In genomic region chr2:52686935-52687334, GRCh38 we compare ENCODE assay signal across 26 cellular contexts.
"Had no signal": no experiment of that assay in that cellular context is flagged by ENCODE, and none has a peak within 500 bp of the region (broad histone marks: within the 10 kb centered on the region; RNA-seq: fewer than 3 reads in every experiment).

No MANE protein-coding gene starts in this region.

- H3K27me3 ChIP-seq: colonic mucosa, dorsolateral prefrontal cortex, esophagus muscularis mucosa, heart right ventricle, left lung, neural progenitor cell, spleen, upper lobe of left lung had no signal

- H3K27me3 Mint-ChIP-seq: activated naive CD8-positive, alpha-beta T cell treated with anti-CD3 and anti-CD28 coated beads, Interleukin-2, amount 50 U/mL, for 24 hours; central memory CD8-positive, alpha-beta T cell; effector memory CD8-positive, alpha-beta T cell; naive thymus-derived CD8-positive, alpha-beta T cell had no signal

- H3K9me3 ChIP-seq: colonic mucosa had no signal

- H3K27ac Mint-ChIP-seq: activated CD8-positive, alpha-beta T cell treated with anti-CD3 and anti-CD28 coated beads, Interleukin-2, amount 10 ng/mL, durations not matched to agents 7 days and 5 days; activated naive CD8-positive, alpha-beta T cell treated with anti-CD3 and anti-CD28 coated beads, Interleukin-2, amount 50 U/mL, for 24 hours; activated T-helper 1 cell treated with anti-CD3 and anti-CD28 coated beads, Interleukin-12 subunit alpha, Interleukin-12 subunit beta, Interleukin-2, Interleukin-4 antibody, amounts not matched to agents 30 ng/mL and 10 ng/mL and 1 ng/mL, durations not matched to agents 14 hours and 24 hours and 36 hours; brain; effector memory CD8-positive, alpha-beta T cell; mesothelial cell of epicardium; naive thymus-derived CD8-positive, alpha-beta T cell; neural progenitor cell had no signal

- H3K4me1 ChIP-seq: colonic mucosa, esophagus muscularis mucosa, heart right ventricle, left lung, neural progenitor cell, spleen, upper lobe of left lung had no signal

- DNase-seq: activated CD4-positive, alpha-beta T cell treated with anti-CD3 and anti-CD28 coated beads for 1 hour; activated CD4-positive, alpha-beta T cell treated with anti-CD3 and anti-CD28 coated beads, Interleukin-2, amount 50 U/mL, for 1 hour; activated CD8-positive, alpha-beta T cell treated with anti-CD3 and anti-CD28 coated beads, Interleukin-2, amount 10 ng/mL, durations not matched to agents 7 days and 5 days; activated gamma-delta T cell; activated naive CD4-positive, alpha-beta T cell treated with anti-CD3 and anti-CD28 coated beads, Interleukin-2, amount 50 U/mL, for 16 hours; activated naive CD8-positive, alpha-beta T cell treated with anti-CD3 and anti-CD28 coated beads, Interleukin-2, amount 50 U/mL, for 24 hours; colonic mucosa; dorsolateral prefrontal cortex; effector memory CD8-positive, alpha-beta T cell; heart right ventricle; kidney; left lung; naive thymus-derived CD8-positive, alpha-beta T cell; spleen; stimulated activated CD4-positive, alpha-beta T cell treated with anti-CD3 and anti-CD28 coated beads, Interleukin-4, amount 100 ng/mL, for 24 hours; stimulated activated naive CD8-positive, alpha-beta T cell treated with anti-CD3 and anti-CD28 coated beads, Interleukin-15, Interleukin-2, amounts not matched to agents 100 U/mL and 50 U/mL, for 24 hours; T-helper 9 cell; upper lobe of left lung had no signal

- FAIRE-seq: endothelial cell of umbilical vein, kidney had no signal

- H3K36me3 ChIP-seq: colonic mucosa, esophagus muscularis mucosa, heart right ventricle, left lung, neural progenitor cell, spleen, upper lobe of left lung had no signal

- H3K4me3 Mint-ChIP-seq: activated CD8-positive, alpha-beta T cell treated with anti-CD3 and anti-CD28 coated beads, Interleukin-2, amount 10 ng/mL, durations not matched to agents 7 days and 5 days; activated naive CD8-positive, alpha-beta T cell treated with anti-CD3 and anti-CD28 coated beads, Interleukin-2, amount 50 U/mL, for 24 hours; activated T-helper 1 cell treated with anti-CD3 and anti-CD28 coated beads, Interleukin-12 subunit alpha, Interleukin-12 subunit beta, Interleukin-2, Interleukin-4 antibody, amounts not matched to agents 30 ng/mL and 10 ng/mL and 1 ng/mL, durations not matched to agents 14 hours and 24 hours and 36 hours; brain; central memory CD8-positive, alpha-beta T cell; effector memory CD8-positive, alpha-beta T cell; mesothelial cell of epicardium; naive thymus-derived CD8-positive, alpha-beta T cell; neural progenitor cell had no signal

- H3K27ac ChIP-seq: colonic mucosa, dorsolateral prefrontal cortex, esophagus muscularis mucosa, heart right ventricle, left lung, neural progenitor cell, spleen, upper lobe of left lung had no signal

- H3K4me1 Mint-ChIP-seq: activated naive CD8-positive, alpha-beta T cell treated with anti-CD3 and anti-CD28 coated beads, Interleukin-2, amount 50 U/mL, for 24 hours; brain; central memory CD8-positive, alpha-beta T cell; mesothelial cell of epicardium; naive thymus-derived CD8-positive, alpha-beta T cell; neural progenitor cell had no signal

- H3K36me3 Mint-ChIP-seq: brain, neural progenitor cell had no signal

- H3K4me3 ChIP-seq: colonic mucosa, dorsolateral prefrontal cortex, esophagus muscularis mucosa, heart right ventricle, left lung, lung, neural progenitor cell, spleen, upper lobe of left lung had no signal

- ATAC-seq: activated CD8-positive, alpha-beta T cell treated with anti-CD3 and anti-CD28 coated beads, Interleukin-2, amount 10 ng/mL, durations not matched to agents 7 days and 5 days; activated naive CD8-positive, alpha-beta T cell treated with anti-CD3 and anti-CD28 coated beads, Interleukin-2, amount 50 U/mL, for 24 hours; effector memory CD8-positive, alpha-beta T cell; heart right ventricle; left lung; naive thymus-derived CD8-positive, alpha-beta T cell; stimulated activated naive CD8-positive, alpha-beta T cell treated with anti-CD3 and anti-CD28 coated beads, Interleukin-15, Interleukin-2, amounts not matched to agents 100 U/mL and 50 U/mL, for 24 hours had no signal
